Comparison of ENCODE assay signal across 24 cellular contexts in genomic region chr14:100348779-100349708, GRCh38. TPM values are rescaled to one million over a fixed set of nuclear protein-coding genes. Genes with fewer than 3 reads are reported as not detected.
DNase-seq lines count a peak whose midpoint lies in the region; ATAC-seq, FAIRE-seq and TF ChIP-seq lines count a peak whose summit lies in the region.
"Had no signal": no experiment of that assay in that cellular context is flagged by ENCODE, and none has a peak within 500 bp of the region (broad histone marks: within the 10 kb centered on the region; RNA-seq: fewer than 3 reads in every experiment).

No MANE protein-coding gene starts in this region.

- FAIRE-seq in kidney (lab: Jason Lieb, UNC) = no peak
- FAIRE-seq: GM18507 had no signal

- H3K4me3 Mint-ChIP-seq in stimulated activated naive CD8-positive, alpha-beta T cell treated with anti-CD3 and anti-CD28 coated beads, Interleukin-15, amount 100 ng/mL, for 72 hours = no peak overlapping the region
- H3K4me3 Mint-ChIP-seq: activated CD4-positive, alpha-beta T cell treated with anti-CD3 and anti-CD28 coated beads, Interleukin-2, amount 10 ng/mL, durations not matched to agents 7 days and 5 days; CD4-positive, alpha-beta memory T cell; stimulated activated naive CD8-positive, alpha-beta T cell treated with anti-CD3 and anti-CD28 coated beads, Interleukin-15, Interleukin-2, amounts not matched to agents 100 ng/mL and 50 ng/mL, for 24 hours; T-cell had no signal

- H3K4me3 ChIP-seq in kidney (ENCODE audit: low read length in 2 of 2) (no peak overlapping the region), BE2C (ENCODE audit: low read depth, low read length) (no peak overlapping the region), left ventricle myocardium inferior (no peak overlapping the region)
- H3K4me3 ChIP-seq: ascending aorta, upper lobe of left lung had no signal

- H3K4me1 Mint-ChIP-seq in stimulated activated naive CD8-positive, alpha-beta T cell treated with anti-CD3 and anti-CD28 coated beads, Interleukin-15, amount 100 ng/mL, for 72 hours = peaks cover 15% of the 10 kb centered on the region
- H3K4me1 Mint-ChIP-seq: CD4-positive, alpha-beta memory T cell; T-cell had no signal

- H3K27me3 ChIP-seq in BE2C (no peaks in the 10 kb centered on the region), left ventricle myocardium inferior (ENCODE audit: low read depth) (no peaks in the 10 kb centered on the region)
- H3K27me3 ChIP-seq: ascending aorta, upper lobe of left lung had no signal

- no peak overlapping the region for H3K9ac ChIP-seq in kidney (ENCODE audit: low read length in 2 of 2)

- no peak overlapping the region for H3K27ac Mint-ChIP-seq in stimulated activated naive CD8-positive, alpha-beta T cell treated with anti-CD3 and anti-CD28 coated beads, Interleukin-15, amount 100 ng/mL, for 72 hours
- H3K27ac Mint-ChIP-seq: activated CD4-positive, alpha-beta T cell treated with anti-CD3 and anti-CD28 coated beads, Interleukin-2, amount 10 ng/mL, durations not matched to agents 7 days and 5 days; stimulated activated naive CD8-positive, alpha-beta T cell treated with anti-CD3 and anti-CD28 coated beads, Interleukin-15, Interleukin-2, amounts not matched to agents 100 ng/mL and 50 ng/mL, for 24 hours; T-cell had no signal

- no peak overlapping the region for H3K27ac ChIP-seq in kidney (ENCODE audit: low read depth in 2 of 2, low read length in 2 of 2)
- H3K27ac ChIP-seq in left ventricle myocardium inferior (replicated peaks) = no peak overlapping the region
- H3K27ac ChIP-seq: ascending aorta, upper lobe of left lung had no signal

- peaks cover 15 to 26% of the 10 kb centered on the region in 2 donors for H3K36me3 ChIP-seq in kidney (ENCODE audit: control insufficient read depth in 1 of 2, insufficient read depth in 2 of 2, low read length in 2 of 2)
- peaks cover 57% of the 10 kb centered on the region for H3K36me3 ChIP-seq in BE2C
- peaks cover 80% of the 10 kb centered on the region for H3K36me3 ChIP-seq in left ventricle myocardium inferior

- ATAC-seq in stimulated activated naive CD8-positive, alpha-beta T cell treated with anti-CD3 and anti-CD28 coated beads, Interleukin-15, amount 100 ng/mL, for 72 hours = peak; percentile 38
- ATAC-seq in stimulated activated naive CD8-positive, alpha-beta T cell treated with anti-CD3 and anti-CD28 coated beads, Interleukin-15, Interleukin-2, amounts not matched to agents 100 U/mL and 50 U/mL, for 24 hours = no peak
- ATAC-seq: left cardiac atrium, T-cell had no signal

- H3K4me1 ChIP-seq in kidney (ENCODE audit: control insufficient read depth in 1 of 2, insufficient read depth in 1 of 2, low read depth in 1 of 2, low read length in 2 of 2) = no peaks in the 10 kb centered on the region
- H3K4me1 ChIP-seq in BE2C = peaks cover 6% of the 10 kb centered on the region; the same call in 1 of the 2 replicates
- peaks cover 11% of the 10 kb centered on the region for H3K4me1 ChIP-seq in left ventricle myocardium inferior
- H3K4me1 ChIP-seq: ascending aorta, upper lobe of left lung had no signal

- intact Hi-C loops in kidney (cut with DNase I) = no loop called here
- intact Hi-C loops in posterior cingulate gyrus (cut with DNase I) = no loop called here
- intact Hi-C loops in left ventricle myocardium inferior (cut with micrococcal nuclease) = no loop called here

- TF ChIP-seq CTCF in kidney (IDR thresholded peaks at IDR 0.05; ENCODE audit: borderline replicate concordance, extremely low read depth, insufficient read depth) (no peak), BE2C (IDR thresholded peaks at IDR 0.05; ENCODE audit: low read depth, low read length) (no peak), left ventricle myocardium inferior (IDR thresholded peaks at IDR 0.05; ENCODE audit: borderline replicate concordance) (no peak)

- no peaks in the 10 kb centered on the region for H3K9me3 Mint-ChIP-seq in stimulated activated naive CD8-positive, alpha-beta T cell treated with anti-CD3 and anti-CD28 coated beads, Interleukin-15, amount 100 ng/mL, for 72 hours
- H3K9me3 Mint-ChIP-seq: activated CD4-positive, alpha-beta T cell treated with anti-CD3 and anti-CD28 coated beads, Interleukin-2, amount 10 ng/mL, durations not matched to agents 7 days and 5 days; CD4-positive, alpha-beta memory T cell; stimulated activated naive CD8-positive, alpha-beta T cell treated with anti-CD3 and anti-CD28 coated beads, Interleukin-15, Interleukin-2, amounts not matched to agents 100 ng/mL and 50 ng/mL, for 24 hours; T-cell had no signal

- DNase-seq in stimulated activated naive CD8-positive, alpha-beta T cell treated with anti-CD3 and anti-CD28 coated beads, Interleukin-15, amount 100 ng/mL, for 72 hours = no peak
- no peak for DNase-seq in stimulated activated naive CD8-positive, alpha-beta T cell treated with anti-CD3 and anti-CD28 coated beads, Interleukin-15, Interleukin-2, amounts not matched to agents 100 U/mL and 50 U/mL, for 24 hours
- DNase-seq in NCI-H748 treated with DMSO at 0.1 percent for 48 hours (lab: John Stamatoyannopoulos, UW) = peak; percentile 99
- peak; percentile 58 for DNase-seq in kidney
- no peak for DNase-seq in activated T-cell treated with anti-CD3 and anti-CD28 coated beads, Interleukin-2, amount 50 U/mL, for 48 hours
- DNase-seq in posterior cingulate gyrus = no peak
- no peak for DNase-seq in BE2C
- DNase-seq in left ventricle myocardium inferior = no peak
- DNase-seq: activated CD4-positive, alpha-beta T cell treated with anti-CD3 and anti-CD28 coated beads, Interleukin-2, amount 10 ng/mL, durations not matched to agents 7 days and 5 days; activated naive CD4-positive, alpha-beta T cell; CD4-positive, alpha-beta memory T cell; left cardiac atrium; midbrain; NCI-H446; OCI-M1; SHP77 treated with DMSO at 0.1 percent for 48 hours; T-cell; upper lobe of left lung had no signal

- no peaks in the 10 kb centered on the region for H3K27me3 Mint-ChIP-seq in stimulated activated naive CD8-positive, alpha-beta T cell treated with anti-CD3 and anti-CD28 coated beads, Interleukin-15, amount 100 ng/mL, for 72 hours
- H3K27me3 Mint-ChIP-seq: activated CD4-positive, alpha-beta T cell treated with anti-CD3 and anti-CD28 coated beads, Interleukin-2, amount 10 ng/mL, durations not matched to agents 7 days and 5 days; CD4-positive, alpha-beta memory T cell; stimulated activated naive CD8-positive, alpha-beta T cell treated with anti-CD3 and anti-CD28 coated beads, Interleukin-15, Interleukin-2, amounts not matched to agents 100 ng/mL and 50 ng/mL, for 24 hours; T-cell had no signal

- no peaks in the 10 kb centered on the region for H3K9me3 ChIP-seq in kidney (ENCODE audit: control insufficient read depth in 1 of 2, low read length in 2 of 2)
- no peaks in the 10 kb centered on the region for H3K9me3 ChIP-seq in BE2C
- H3K9me3 ChIP-seq in left ventricle myocardium inferior (replicated peaks) = no peaks in the 10 kb centered on the region
- H3K9me3 ChIP-seq: ascending aorta, upper lobe of left lung had no signal

RNA-seq across cellular contexts. Expression of gene SLC25A47, which starts 25.9 kb away (rescaled TPM):
- total RNA-seq in kidney (not detected), left ventricle myocardium inferior (not detected)
- polyA plus RNA-seq in kidney (ENCODE audit: insufficient read depth, low read depth, low replicate concordance) = 1.0 TPM
- polyA plus RNA-seq in BE2C (2012; ENCODE audit: insufficient read depth, insufficient read length, low read depth) = not detected
- total RNA-seq: activated CD4-positive, alpha-beta T cell treated with anti-CD3 and anti-CD28 coated beads, Interleukin-2, amount 10 ng/mL, durations not matched to agents 7 days and 5 days; ascending aorta; CD4-positive, alpha-beta memory T cell; cerebellum; fibroblast of villous mesenchyme; left cardiac atrium; upper lobe of left lung had no signal
- polyA plus RNA-seq: AG04450; CD4-positive, alpha-beta memory T cell had no signal

RNA-seq across cellular contexts. Expression of gene WDR25, which starts 27.2 kb away (rescaled TPM):
- total RNA-seq in kidney = 12.9 TPM
- 11.7 TPM for polyA plus RNA-seq in kidney (ENCODE audit: insufficient read depth, low read depth, low replicate concordance)
- polyA plus RNA-seq in BE2C (2012; ENCODE audit: insufficient read depth, insufficient read length, low read depth) = 76.3 TPM
- 5.4 TPM for total RNA-seq in left ventricle myocardium inferior

RNA-seq across cellular contexts. Expression of gene SLC25A29, which starts 42.8 kb away (rescaled TPM):
- total RNA-seq in kidney = 152 TPM
- polyA plus RNA-seq in kidney (ENCODE audit: insufficient read depth, low read depth, low replicate concordance) = 88.5 TPM
- polyA plus RNA-seq in BE2C (2012; ENCODE audit: insufficient read depth, insufficient read length, low read depth) = 62.2 TPM
- total RNA-seq in left ventricle myocardium inferior = 24.5 TPM

Comparison
In these comparisons a context has a peak if more than half of its experiments do, and no peak if none do; other contexts are left out.
1. DNase-seq: peak in NCI-H748 treated with DMSO at 0.1 percent for 48 hours (single experiment) and kidney (single experiment); none in stimulated activated naive CD8-positive, alpha-beta T cell treated with anti-CD3 and anti-CD28 coated beads, Interleukin-15, amount 100 ng/mL, for 72 hours (0 of 2), stimulated activated naive CD8-positive, alpha-beta T cell treated with anti-CD3 and anti-CD28 coated beads, Interleukin-15, Interleukin-2, amounts not matched to agents 100 U/mL and 50 U/mL, for 24 hours (single experiment), activated T-cell treated with anti-CD3 and anti-CD28 coated beads, Interleukin-2, amount 50 U/mL, for 48 hours (0 of 2), posterior cingulate gyrus (0 of 10), BE2C (single experiment) and left ventricle myocardium inferior (single experiment).